In the genomic region with DNA sequence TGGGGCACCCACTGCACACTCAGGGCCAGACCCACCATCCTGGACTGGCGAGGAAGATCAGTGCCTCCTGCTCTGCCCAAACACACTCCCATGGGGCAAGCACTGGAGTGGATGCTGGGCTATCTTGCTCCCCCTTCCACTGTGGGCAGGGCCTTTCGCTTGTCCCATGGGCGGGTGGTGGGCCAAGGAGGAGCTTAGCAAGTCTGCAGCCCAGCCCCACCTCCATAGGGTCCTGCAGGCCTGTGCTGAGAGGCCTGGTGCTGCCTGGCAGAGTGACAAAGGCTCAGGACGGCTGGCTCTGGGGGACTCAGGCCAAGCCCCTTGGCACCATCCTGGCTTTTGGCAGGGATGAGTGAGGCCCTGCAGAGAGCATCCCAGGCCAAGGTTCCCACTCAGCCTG, we compare ENCODE assay signal across 1 cellular context.
TF ChIP-seq lines count a peak whose summit lies in the region.

No MANE protein-coding gene starts in this region.

TF ChIP-seq in GM23338, 12 proteins besides CTCF, POLR2A, EP300 and RAD21 (continued from another document):
- TF ChIP-seq, protein P1, sequence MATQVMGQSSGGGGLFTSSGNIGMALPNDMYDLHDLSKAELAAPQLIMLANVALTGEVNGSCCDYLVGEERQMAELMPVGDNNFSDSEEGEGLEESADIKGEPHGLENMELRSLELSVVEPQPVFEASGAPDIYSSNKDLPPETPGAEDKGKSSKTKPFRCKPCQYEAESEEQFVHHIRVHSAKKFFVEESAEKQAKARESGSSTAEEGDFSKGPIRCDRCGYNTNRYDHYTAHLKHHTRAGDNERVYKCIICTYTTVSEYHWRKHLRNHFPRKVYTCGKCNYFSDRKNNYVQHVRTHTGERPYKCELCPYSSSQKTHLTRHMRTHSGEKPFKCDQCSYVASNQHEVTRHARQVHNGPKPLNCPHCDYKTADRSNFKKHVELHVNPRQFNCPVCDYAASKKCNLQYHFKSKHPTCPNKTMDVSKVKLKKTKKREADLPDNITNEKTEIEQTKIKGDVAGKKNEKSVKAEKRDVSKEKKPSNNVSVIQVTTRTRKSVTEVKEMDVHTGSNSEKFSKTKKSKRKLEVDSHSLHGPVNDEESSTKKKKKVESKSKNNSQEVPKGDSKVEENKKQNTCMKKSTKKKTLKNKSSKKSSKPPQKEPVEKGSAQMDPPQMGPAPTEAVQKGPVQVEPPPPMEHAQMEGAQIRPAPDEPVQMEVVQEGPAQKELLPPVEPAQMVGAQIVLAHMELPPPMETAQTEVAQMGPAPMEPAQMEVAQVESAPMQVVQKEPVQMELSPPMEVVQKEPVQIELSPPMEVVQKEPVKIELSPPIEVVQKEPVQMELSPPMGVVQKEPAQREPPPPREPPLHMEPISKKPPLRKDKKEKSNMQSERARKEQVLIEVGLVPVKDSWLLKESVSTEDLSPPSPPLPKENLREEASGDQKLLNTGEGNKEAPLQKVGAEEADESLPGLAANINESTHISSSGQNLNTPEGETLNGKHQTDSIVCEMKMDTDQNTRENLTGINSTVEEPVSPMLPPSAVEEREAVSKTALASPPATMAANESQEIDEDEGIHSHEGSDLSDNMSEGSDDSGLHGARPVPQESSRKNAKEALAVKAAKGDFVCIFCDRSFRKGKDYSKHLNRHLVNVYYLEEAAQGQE (IDR thresholded peaks at IDR 0.05; ENCODE audit: unreplicated experiment): no peak
- TF ChIP-seq ETS1 (IDR thresholded peaks at IDR 0.05) (no peak), POLR2AphosphoS5 (IDR thresholded peaks at IDR 0.05; ENCODE audit: low read depth) (no peak), ZNF462 (CRISPR knock-in tag; IDR thresholded peaks at IDR 0.05) (no peak), NANOG (IDR thresholded peaks at IDR 0.05; ENCODE audit: borderline replicate concordance) (no peak)
